32 cellular contexts compared by ENCODE assay signal in the genomic region with DNA sequence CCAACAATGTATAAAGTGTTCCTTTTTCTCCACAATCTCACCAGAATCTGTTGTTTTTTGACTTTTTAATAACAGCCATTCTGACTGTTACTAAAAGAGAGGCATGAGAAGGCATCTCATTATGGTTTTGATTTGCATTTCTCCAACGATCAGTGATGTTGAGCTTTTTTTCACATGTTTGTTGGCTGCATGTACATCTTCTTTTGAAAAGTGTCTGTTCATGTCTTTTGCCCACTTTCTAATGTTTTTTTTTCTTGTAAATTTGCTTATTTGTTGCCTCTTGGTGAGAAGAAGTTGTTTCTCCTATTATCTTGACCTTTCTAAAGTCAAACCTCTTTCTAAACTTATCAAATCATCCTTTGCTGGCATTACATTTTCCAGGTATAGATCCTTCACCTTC.
"Had no signal": no experiment of that assay in that cellular context is flagged by ENCODE, and none has a peak within 500 bp of the region (broad histone marks: within the 10 kb centered on the region; RNA-seq: fewer than 3 reads in every experiment).

No MANE protein-coding gene starts in this region.

- DNase-seq: Karpas-422, Kasumi-1, MG63, MM.1S, MV-4-11, NCI-H1048, NCI-H1092, NCI-H1092 treated with DMSO at 0.1 percent for 48 hours, NCI-H1105, NCI-H1105 treated with DMSO at 0.1 percent for 48 hours, NCI-H1417, NCI-H1417 treated with DMSO at 0.1 percent for 48 hours, NCI-H1436, NCI-H1436 treated with DMSO at 0.1 percent for 48 hours, NCI-H146, NCI-H1694, NCI-H1694 treated with DMSO at 0.1 percent for 48 hours, NCI-H187, NCI-H187 treated with DMSO at 0.1 percent for 48 hours, NCI-H1930, NCI-H2029, NCI-H2029 treated with DMSO at 0.1 percent for 48 hours, NCI-H2081, NCI-H2081 treated with DMSO at 0.1 percent for 48 hours, NCI-H2107, NCI-H2227 treated with DMSO at 0.1 percent for 48 hours, NCI-H226, NCI-H345, NCI-H446, NCI-H446 treated with DMSO at 0.1 percent for 48 hours, NCI-H510A, NCI-H510A treated with DMSO at 0.1 percent for 48 hours had no signal

- H3K27me3 ChIP-seq: MG63 had no signal

- H3K9me3 ChIP-seq: MG63 had no signal

- H3K4me3 ChIP-seq: MG63 had no signal
